In genomic region chr12:57488397-57489156, GRCh38 we compare ENCODE assay signal across 1 cellular context.
A peak's percentile ranks its signal among the peaks of the same experiment; 100 is the strongest.
TF ChIP-seq lines count a peak whose summit lies in the region.

No MANE protein-coding gene starts in this region.

TF ChIP-seq in K562, 482 proteins besides CTCF, POLR2A, EP300 and RAD21 (continued from another document):
- no peak for TF ChIP-seq DACH1 (IDR thresholded peaks at IDR 0.05; ENCODE audit: partially characterized antibody)
- TF ChIP-seq ZNF212 (CRISPR knock-in tag; IDR thresholded peaks at IDR 0.05): no peak
- 0 out of 2 replicates have a peak, but pooled peaks have one; percentile 16 for TF ChIP-seq CBFA2T3 (IDR thresholded peaks at IDR 0.05)
- peak; percentile 49 for TF ChIP-seq SMARCA4 (IDR thresholded peaks at IDR 0.05)
- TF ChIP-seq KLF10 (CRISPR knock-in tag; IDR thresholded peaks at IDR 0.05): no peak
- TF ChIP-seq KDM2B (CRISPR knock-in tag; IDR thresholded peaks at IDR 0.05): no peak
- TF ChIP-seq TEAD1 (CRISPR knock-in tag; IDR thresholded peaks at IDR 0.05): no peak
- no peak for TF ChIP-seq ZNF253 (CRISPR knock-in tag; conservative IDR thresholded peaks at IDR 0.05)
- TF ChIP-seq ADNP (tag; IDR thresholded peaks at IDR 0.05): no peak
- TF ChIP-seq RBM22 (IDR thresholded peaks at IDR 0.05; ENCODE audit: low read depth, low read length, poor library complexity, severe bottlenecking): no peak
- TF ChIP-seq PCBP2 (IDR thresholded peaks at IDR 0.05; ENCODE audit: low read depth, low read length, poor library complexity, severe bottlenecking): no peak
- no peak for TF ChIP-seq ZNF311 (CRISPR knock-in tag; IDR thresholded peaks at IDR 0.05)
- no peak for TF ChIP-seq ZBTB1 (CRISPR knock-in tag; IDR thresholded peaks at IDR 0.05; ENCODE audit: borderline replicate concordance, low read depth)
- TF ChIP-seq POLR2H (tag; IDR thresholded peaks at IDR 0.05; ENCODE audit: low read depth): peak; percentile 38; the same call in 1 of the 2 replicates
- no peak for TF ChIP-seq NR1H2 (CRISPR knock-in tag; IDR thresholded peaks at IDR 0.05)
- TF ChIP-seq, protein P1, sequence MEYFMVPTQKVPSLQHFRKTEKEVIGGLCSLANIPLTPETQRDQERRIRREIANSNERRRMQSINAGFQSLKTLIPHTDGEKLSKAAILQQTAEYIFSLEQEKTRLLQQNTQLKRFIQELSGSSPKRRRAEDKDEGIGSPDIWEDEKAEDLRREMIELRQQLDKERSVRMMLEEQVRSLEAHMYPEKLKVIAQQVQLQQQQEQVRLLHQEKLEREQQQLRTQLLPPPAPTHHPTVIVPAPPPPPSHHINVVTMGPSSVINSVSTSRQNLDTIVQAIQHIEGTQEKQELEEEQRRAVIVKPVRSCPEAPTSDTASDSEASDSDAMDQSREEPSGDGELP (CRISPR knock-in tag; IDR thresholded peaks at IDR 0.05; ENCODE audit: borderline replicate concordance): peak; percentile 59; the same call in 1 of the 2 replicates
- TF ChIP-seq, protein P2, sequence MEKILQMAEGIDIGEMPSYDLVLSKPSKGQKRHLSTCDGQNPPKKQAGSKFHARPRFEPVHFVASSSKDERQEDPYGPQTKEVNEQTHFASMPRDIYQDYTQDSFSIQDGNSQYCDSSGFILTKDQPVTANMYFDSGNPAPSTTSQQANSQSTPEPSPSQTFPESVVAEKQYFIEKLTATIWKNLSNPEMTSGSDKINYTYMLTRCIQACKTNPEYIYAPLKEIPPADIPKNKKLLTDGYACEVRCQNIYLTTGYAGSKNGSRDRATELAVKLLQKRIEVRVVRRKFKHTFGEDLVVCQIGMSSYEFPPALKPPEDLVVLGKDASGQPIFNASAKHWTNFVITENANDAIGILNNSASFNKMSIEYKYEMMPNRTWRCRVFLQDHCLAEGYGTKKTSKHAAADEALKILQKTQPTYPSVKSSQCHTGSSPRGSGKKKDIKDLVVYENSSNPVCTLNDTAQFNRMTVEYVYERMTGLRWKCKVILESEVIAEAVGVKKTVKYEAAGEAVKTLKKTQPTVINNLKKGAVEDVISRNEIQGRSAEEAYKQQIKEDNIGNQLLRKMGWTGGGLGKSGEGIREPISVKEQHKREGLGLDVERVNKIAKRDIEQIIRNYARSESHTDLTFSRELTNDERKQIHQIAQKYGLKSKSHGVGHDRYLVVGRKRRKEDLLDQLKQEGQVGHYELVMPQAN (IDR thresholded peaks at IDR 0.05; ENCODE audit: borderline replicate concordance): peak; percentile 5; the same call in 1 of the 2 replicates
- TF ChIP-seq E2F4 (CRISPR knock-in tag; IDR thresholded peaks at IDR 0.05; ENCODE audit: low read depth): no peak
- TF ChIP-seq L3MBTL2 (IDR thresholded peaks at IDR 0.05): no peak
- TF ChIP-seq XRCC4 (IDR thresholded peaks at IDR 0.05; ENCODE audit: extremely low read depth, insufficient read depth, insufficient read length): no peak
- peak; percentile 48 for TF ChIP-seq SMARCE1 (IDR thresholded peaks at IDR 0.05)
- TF ChIP-seq, protein P3, sequence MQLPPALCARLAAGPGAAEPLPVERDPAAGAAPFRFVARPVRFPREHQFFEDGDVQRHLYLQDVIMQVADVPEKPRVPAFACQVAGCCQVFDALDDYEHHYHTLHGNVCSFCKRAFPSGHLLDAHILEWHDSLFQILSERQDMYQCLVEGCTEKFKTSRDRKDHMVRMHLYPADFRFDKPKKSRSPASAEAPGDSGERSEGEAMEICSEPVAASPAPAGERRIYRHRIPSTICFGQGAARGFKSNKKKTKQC (CRISPR knock-in tag; IDR thresholded peaks at IDR 0.05): no peak
- TF ChIP-seq ZFPM2 (CRISPR knock-in tag; IDR thresholded peaks at IDR 0.05): no peak
- TF ChIP-seq NCOA1 (IDR thresholded peaks at IDR 0.05; ENCODE audit: low read depth): no peak; the same call in 1 of the 2 replicates
- no peak for TF ChIP-seq SAFB (IDR thresholded peaks at IDR 0.05; ENCODE audit: borderline replicate concordance, low read depth, low read length)
- TF ChIP-seq RHOXF2B (CRISPR knock-in tag; conservative IDR thresholded peaks at IDR 0.05): no peak
- TF ChIP-seq, protein P4, sequence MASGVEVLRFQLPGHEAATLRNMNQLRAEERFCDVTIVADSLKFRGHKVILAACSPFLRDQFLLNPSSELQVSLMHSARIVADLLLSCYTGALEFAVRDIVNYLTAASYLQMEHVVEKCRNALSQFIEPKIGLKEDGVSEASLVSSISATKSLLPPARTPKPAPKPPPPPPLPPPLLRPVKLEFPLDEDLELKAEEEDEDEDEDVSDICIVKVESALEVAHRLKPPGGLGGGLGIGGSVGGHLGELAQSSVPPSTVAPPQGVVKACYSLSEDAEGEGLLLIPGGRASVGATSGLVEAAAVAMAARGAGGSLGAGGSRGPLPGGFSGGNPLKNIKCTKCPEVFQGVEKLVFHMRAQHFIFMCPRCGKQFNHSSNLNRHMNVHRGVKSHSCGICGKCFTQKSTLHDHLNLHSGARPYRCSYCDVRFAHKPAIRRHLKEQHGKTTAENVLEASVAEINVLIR (CRISPR knock-in tag; IDR thresholded peaks at IDR 0.05): no peak
- peak in 1 of 2 experiments; percentile 79; a peak in 1 of 4 replicates for TF ChIP-seq SIN3A (IDR thresholded peaks at IDR 0.05; ENCODE audit: borderline replicate concordance in 2 of 2, control insufficient read depth in 1 of 2, low read depth in 2 of 2, low read length in 2 of 2)
- no peak for TF ChIP-seq NUFIP1 (IDR thresholded peaks at IDR 0.05; ENCODE audit: partially characterized antibody)
- TF ChIP-seq GABPA (tag; conservative IDR thresholded peaks at IDR 0.05; ENCODE audit: low read depth): no peak
- TF ChIP-seq, protein P5, sequence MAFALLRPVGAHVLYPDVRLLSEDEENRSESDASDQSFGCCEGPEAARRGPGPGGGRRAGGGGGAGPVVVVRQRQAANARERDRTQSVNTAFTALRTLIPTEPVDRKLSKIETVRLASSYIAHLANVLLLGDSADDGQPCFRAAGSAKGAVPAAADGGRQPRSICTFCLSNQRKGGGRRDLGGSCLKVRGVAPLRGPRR (CRISPR knock-in tag; IDR thresholded peaks at IDR 0.05): no peak
- TF ChIP-seq, protein P6, sequence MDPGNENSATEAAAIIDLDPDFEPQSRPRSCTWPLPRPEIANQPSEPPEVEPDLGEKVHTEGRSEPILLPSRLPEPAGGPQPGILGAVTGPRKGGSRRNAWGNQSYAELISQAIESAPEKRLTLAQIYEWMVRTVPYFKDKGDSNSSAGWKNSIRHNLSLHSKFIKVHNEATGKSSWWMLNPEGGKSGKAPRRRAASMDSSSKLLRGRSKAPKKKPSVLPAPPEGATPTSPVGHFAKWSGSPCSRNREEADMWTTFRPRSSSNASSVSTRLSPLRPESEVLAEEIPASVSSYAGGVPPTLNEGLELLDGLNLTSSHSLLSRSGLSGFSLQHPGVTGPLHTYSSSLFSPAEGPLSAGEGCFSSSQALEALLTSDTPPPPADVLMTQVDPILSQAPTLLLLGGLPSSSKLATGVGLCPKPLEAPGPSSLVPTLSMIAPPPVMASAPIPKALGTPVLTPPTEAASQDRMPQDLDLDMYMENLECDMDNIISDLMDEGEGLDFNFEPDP (CRISPR knock-in tag; IDR thresholded peaks at IDR 0.05): no peak
- peak; percentile 53; the same call in 1 of the 2 replicates for TF ChIP-seq CEBPG (CRISPR knock-in tag; IDR thresholded peaks at IDR 0.05)
- no peak for TF ChIP-seq CEBPG (tag; conservative IDR thresholded peaks at IDR 0.05 in 1 of 2, IDR thresholded peaks at IDR 0.05 in 1 of 2)
- TF ChIP-seq ZNF778 (CRISPR knock-in tag; IDR thresholded peaks at IDR 0.05): no peak
- 0 out of 2 replicates have a peak, but pooled peaks have one; percentile 61 for TF ChIP-seq DNMT1 (IDR thresholded peaks at IDR 0.05)
- TF ChIP-seq, protein P7, sequence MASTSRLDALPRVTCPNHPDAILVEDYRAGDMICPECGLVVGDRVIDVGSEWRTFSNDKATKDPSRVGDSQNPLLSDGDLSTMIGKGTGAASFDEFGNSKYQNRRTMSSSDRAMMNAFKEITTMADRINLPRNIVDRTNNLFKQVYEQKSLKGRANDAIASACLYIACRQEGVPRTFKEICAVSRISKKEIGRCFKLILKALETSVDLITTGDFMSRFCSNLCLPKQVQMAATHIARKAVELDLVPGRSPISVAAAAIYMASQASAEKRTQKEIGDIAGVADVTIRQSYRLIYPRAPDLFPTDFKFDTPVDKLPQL (IDR thresholded peaks at IDR 0.05; ENCODE audit: extremely low read depth, insufficient read length): no peak
- TF ChIP-seq DPF2 (IDR thresholded peaks at IDR 0.05): 0 out of 2 replicates have a peak, but pooled peaks have one; percentile 35
- no peak for TF ChIP-seq HCFC1 (IDR thresholded peaks at IDR 0.05; ENCODE audit: low read depth, low read length)
- TF ChIP-seq LARP7 (IDR thresholded peaks at IDR 0.05): peak; percentile 92; the same call in 1 of the 2 replicates
- no peak for TF ChIP-seq NFYB (IDR thresholded peaks at IDR 0.05; ENCODE audit: extremely low read depth, insufficient read length)
- TF ChIP-seq PHTF2 (CRISPR knock-in tag; IDR thresholded peaks at IDR 0.05): no peak
- TF ChIP-seq GTF2E2 (tag; IDR thresholded peaks at IDR 0.05): no peak
- 0 out of 4 replicates have a peak, but pooled peaks of 1 of the 2 experiments have one; percentile 38 for TF ChIP-seq FOXK2 (conservative IDR thresholded peaks at IDR 0.05 in 1 of 2, IDR thresholded peaks at IDR 0.05 in 1 of 2; ENCODE audit: low read depth in 2 of 2)
- TF ChIP-seq HNRNPUL1 (IDR thresholded peaks at IDR 0.05; ENCODE audit: low read length): no peak
- peak; percentile 29 for TF ChIP-seq BRD9 (IDR thresholded peaks at IDR 0.05; ENCODE audit: low read depth, partially characterized antibody)
- peak; percentile 44; the same call in 1 of the 2 replicates for TF ChIP-seq SMARCA5 (IDR thresholded peaks at IDR 0.05)
- no peak for TF ChIP-seq MLX (CRISPR knock-in tag; conservative IDR thresholded peaks at IDR 0.05)
- no peak for TF ChIP-seq BMI1 (IDR thresholded peaks at IDR 0.05; ENCODE audit: low read length)
- no peak for TF ChIP-seq PTBP1 (IDR thresholded peaks at IDR 0.05; ENCODE audit: low read depth, low read length)
